Comparison of ENCODE assay signal across 17 cellular contexts in genomic region chr14:96380735-96381134, GRCh38. TPM values are rescaled to one million over a fixed set of nuclear protein-coding genes. Genes with fewer than 3 reads are reported as not detected.
DNase-seq lines count a peak whose midpoint lies in the region; ATAC-seq, FAIRE-seq and TF ChIP-seq lines count a peak whose summit lies in the region.
"Had no signal": no experiment of that assay in that cellular context is flagged by ENCODE, and none has a peak within 500 bp of the region (broad histone marks: within the 10 kb centered on the region; RNA-seq: fewer than 3 reads in every experiment).

No MANE protein-coding gene starts in this region.

- no peak overlapping the region for H3K4me3 ChIP-seq in GM23338
- H3K4me3 ChIP-seq: lung, Peyer's patch had no signal

- no peak for DNase-seq in GM19239 (ENCODE audit: insufficient read length, low spot score)
- no peak for DNase-seq in GM23338 (ENCODE audit: low spot score)
- DNase-seq in progenitor cell of endocrine pancreas (ENCODE audit: low spot score, unreplicated experiment) = no peak
- no peak for DNase-seq in stimulated activated naive CD4-positive, alpha-beta T cell (lab: John Stamatoyannopoulos, UW)
- no peak for DNase-seq in cerebellar cortex (ENCODE audit: low spot score)
- no peak for DNase-seq in NCI-H446 treated with DMSO at 0.1 percent for 48 hours (lab: John Stamatoyannopoulos, UW)
- DNase-seq: activated T-cell treated with anti-CD3 and anti-CD28 coated beads, Interleukin-2, amount 50 U/mL, for 24 hours; CD8-positive, alpha-beta memory T cell; HCEC 1CT; hypothalamus; IMR-90; NCI-H2081; Peyer's patch had no signal

- no peak overlapping the region for H3K27ac ChIP-seq in GM23338 (ENCODE audit: low read depth)
- H3K27ac ChIP-seq: Peyer's patch had no signal

- H3K36me3 ChIP-seq in GM23338 (ENCODE audit: insufficient read depth) = peaks cover 17% of the 10 kb centered on the region; the same call in 1 of the 2 replicates

- H3K27ac Mint-ChIP-seq in GM23338 (0 out of 2 replicates have a peak overlapping the region, but pooled peaks have one; percentile 12), progenitor cell of endocrine pancreas (peak overlapping the region; percentile 59)
- H3K27ac Mint-ChIP-seq: activated T-cell treated with anti-CD3 and anti-CD28 coated beads, Interleukin-2, amount 50 U/mL, for 24 hours; brain; CD8-positive, alpha-beta memory T cell had no signal

- no peaks in the 10 kb centered on the region for H3K9me2 ChIP-seq in GM23338 (ENCODE audit: insufficient read depth)

- H3K4me1 Mint-ChIP-seq in GM23338 (peaks cover 15% of the 10 kb centered on the region), progenitor cell of endocrine pancreas (ENCODE audit: low read depth) (no peaks in the 10 kb centered on the region)
- H3K4me1 Mint-ChIP-seq: brain had no signal

- peaks cover 29% of the 10 kb centered on the region for H3K79me2 ChIP-seq in GM23338 (replicated peaks; ENCODE audit: insufficient read depth)

- H3K27me3 Mint-ChIP-seq in GM23338 (ENCODE audit: insufficient read depth, low read depth, poor library complexity) (no peaks in the 10 kb centered on the region), progenitor cell of endocrine pancreas (no peaks in the 10 kb centered on the region)
- H3K27me3 Mint-ChIP-seq: activated T-cell treated with anti-CD3 and anti-CD28 coated beads, Interleukin-2, amount 50 U/mL, for 24 hours; brain; CD8-positive, alpha-beta memory T cell had no signal

- no peaks in the 10 kb centered on the region for H3K9me3 Mint-ChIP-seq in GM23338
- no peaks in the 10 kb centered on the region for H3K9me3 Mint-ChIP-seq in progenitor cell of endocrine pancreas (ENCODE audit: low read depth)
- H3K9me3 Mint-ChIP-seq: activated T-cell treated with anti-CD3 and anti-CD28 coated beads, Interleukin-2, amount 50 U/mL, for 24 hours; brain; CD8-positive, alpha-beta memory T cell had no signal

- H3K36me3 Mint-ChIP-seq in GM23338 (ENCODE audit: low read depth) = peaks cover 8% of the 10 kb centered on the region; the same call in 2 of the 3 replicates
- peaks cover 9% of the 10 kb centered on the region for H3K36me3 Mint-ChIP-seq in progenitor cell of endocrine pancreas (ENCODE audit: insufficient read depth)

- peaks cover 20% of the 10 kb centered on the region; the same call in 1 of the 2 replicates for H3K4me1 ChIP-seq in GM23338 (ENCODE audit: insufficient read depth)
- H3K4me1 ChIP-seq: Peyer's patch had no signal

- H2AFZ ChIP-seq in GM23338 = no peak overlapping the region

- H3F3A ChIP-seq in GM23338 (replicated peaks; ENCODE audit: low read depth) = no peaks in the 10 kb centered on the region

- no peaks in the 10 kb centered on the region for H3K27me3 ChIP-seq in GM23338 (ENCODE audit: insufficient read depth)
- H3K27me3 ChIP-seq: Peyer's patch had no signal

- no peak overlapping the region for H3K4me2 ChIP-seq in GM23338

- no peak for TF ChIP-seq CTCF in GM23338 (conservative IDR thresholded peaks at IDR 0.05; ENCODE audit: low read depth in 2 of 2)
- no peak for TF ChIP-seq CTCF in progenitor cell of endocrine pancreas (IDR thresholded peaks at IDR 0.05; ENCODE audit: unreplicated experiment)

- H4K20me1 ChIP-seq in GM23338 (replicated peaks; ENCODE audit: insufficient read depth) = peaks cover 8% of the 10 kb centered on the region; the same call in 1 of the 2 replicates

- ATAC-seq in GM23338 (no peak), HG03432 (IDR thresholded peaks at IDR 0.05; ENCODE audit: unreplicated experiment) (peak; percentile 90)

- peak; percentile 52 for FAIRE-seq in GM19239 (lab: Jason Lieb, UNC)
- FAIRE-seq: endothelial cell of umbilical vein had no signal

- H3K4me3 Mint-ChIP-seq in GM23338 (no peak overlapping the region), progenitor cell of endocrine pancreas (ENCODE audit: low read depth) (no peak overlapping the region)
- H3K4me3 Mint-ChIP-seq: activated T-cell treated with anti-CD3 and anti-CD28 coated beads, Interleukin-2, amount 50 U/mL, for 24 hours; brain; CD8-positive, alpha-beta memory T cell had no signal

TF ChIP-seq in GM23338, 12 proteins besides CTCF, POLR2A, EP300 and RAD21 (continues in another document):
- no peak for TF ChIP-seq ZNF462 (CRISPR knock-in tag; IDR thresholded peaks at IDR 0.05)
- no peak for TF ChIP-seq POLR2AphosphoS5 (IDR thresholded peaks at IDR 0.05; ENCODE audit: low read depth)
- TF ChIP-seq ETS1 (IDR thresholded peaks at IDR 0.05) = no peak
- no peak for TF ChIP-seq STAT1 (IDR thresholded peaks at IDR 0.05; ENCODE audit: unreplicated experiment)
- no peak for TF ChIP-seq ZNF114 (CRISPR knock-in tag; IDR thresholded peaks at IDR 0.05)
- TF ChIP-seq JUNB (IDR thresholded peaks at IDR 0.05; ENCODE audit: unreplicated experiment) = no peak
- no peak for TF ChIP-seq EZH2 (IDR thresholded peaks at IDR 0.05; ENCODE audit: low read depth, unreplicated experiment)
- no peak for TF ChIP-seq ZNF331 (CRISPR knock-in tag; IDR thresholded peaks at IDR 0.05; ENCODE audit: low read depth)

RNA-seq across cellular contexts. Expression of gene AK7, which starts 11.2 kb away (rescaled TPM):
- 6.2 and 13.0 TPM in 2 replicates for total RNA-seq in GM23338 (2014; rRNA removed; shearing (Covaris generic))
- 4.3 and 5.6 TPM in 2 replicates for polyA plus RNA-seq in GM23338 (2016; fragmentation: Nextera tagmentation; extraction: Ambion mirVana)
- total RNA-seq in progenitor cell of endocrine pancreas = 4.0 and 5.9 TPM in 2 replicates
- total RNA-seq: IMR-90 had no signal
- polyA plus RNA-seq: CD8-positive, alpha-beta memory T cell had no signal

RNA-seq across cellular contexts. Expression of gene GSKIP, which starts 17.4 kb away (rescaled TPM):
- total RNA-seq in GM23338 (2014; rRNA removed; shearing (Covaris generic)) = 50.9 and 58.8 TPM in 2 replicates
- 15.0 and 17.4 TPM in 2 replicates for polyA plus RNA-seq in GM23338 (2016; fragmentation: Nextera tagmentation; extraction: Ambion mirVana)
- total RNA-seq in progenitor cell of endocrine pancreas = 26.0 and 27.3 TPM in 2 replicates

RNA-seq across cellular contexts. Expression of gene ATG2B, which starts 17.6 kb away (rescaled TPM):
- 11.0 and 15.4 TPM in 2 replicates for total RNA-seq in GM23338 (2014; rRNA removed; shearing (Covaris generic))
- 2.1 and 3.8 TPM in 2 replicates for polyA plus RNA-seq in GM23338 (2016; fragmentation: Nextera tagmentation; extraction: Ambion mirVana)
- total RNA-seq in progenitor cell of endocrine pancreas = 24.5 and 25.1 TPM in 2 replicates
